In genomic region chr1:77220687-77221463, GRCh38 we compare ENCODE assay signal across 12 cellular contexts. TPM values are rescaled to one million over a fixed set of nuclear protein-coding genes. Genes with fewer than 3 reads are reported as not detected.
DNase-seq lines count a peak whose midpoint lies in the region; ATAC-seq, FAIRE-seq and TF ChIP-seq lines count a peak whose summit lies in the region.
"Had no signal": no experiment of that assay in that cellular context is flagged by ENCODE, and none has a peak within 500 bp of the region (broad histone marks: within the 10 kb centered on the region; RNA-seq: fewer than 3 reads in every experiment).

No MANE protein-coding gene starts in this region.

- no peaks in the 10 kb centered on the region for H4K20me1 ChIP-seq in Karpas-422 (ENCODE audit: insufficient read depth, low read depth, low read length)

- DNase-seq in Calu3 (no peak), Karpas-422 (no peak), bronchial epithelial cell (ENCODE audit: low read depth) (peak; percentile 82), Right ventricle myocardium superior (no peak), NCI-H1048 (lab: John Stamatoyannopoulos, UW) (no peak), vagina (ENCODE audit: extremely low spot score in 2 of 2) (no peak)
- DNase-seq in natural killer cell treated with Interleukin-12 subunit alpha and Interleukin-12 subunit beta and Interleukin-15 and Interleukin-18, amount 100 ng/mL, for 72 hours (ENCODE audit: low spot score): no peak
- DNase-seq: cortex of kidney, left cardiac atrium, NCI-H1092 treated with DMSO at 0.1 percent for 48 hours had no signal

- no peaks in the 10 kb centered on the region for H3K27me3 Mint-ChIP-seq in Calu3 (ENCODE audit: unreplicated experiment)
- H3K27me3 Mint-ChIP-seq in natural killer cell treated with Interleukin-12 subunit alpha and Interleukin-12 subunit beta and Interleukin-15 and Interleukin-18, amount 100 ng/mL, for 72 hours: no peaks in the 10 kb centered on the region

- ATAC-seq in natural killer cell treated with Interleukin-12 subunit alpha and Interleukin-12 subunit beta and Interleukin-15 and Interleukin-18, amount 100 ng/mL, for 72 hours: no peak
- ATAC-seq in Right ventricle myocardium superior (ENCODE audit: poor library complexity) (no peak), HG03280 (IDR thresholded peaks at IDR 0.05; ENCODE audit: unreplicated experiment) (no peak)

- H3K4me1 Mint-ChIP-seq in Calu3 (ENCODE audit: low read depth, unreplicated experiment): peaks cover 19% of the 10 kb centered on the region
- peaks cover 17 to 37% of the 10 kb centered on the region in 2 donors for H3K4me1 Mint-ChIP-seq in natural killer cell treated with Interleukin-12 subunit alpha and Interleukin-12 subunit beta and Interleukin-15 and Interleukin-18, amount 100 ng/mL, for 72 hours (ENCODE audit: low read depth in 2 of 2)

- TF ChIP-seq CTCF in Calu3 (IDR thresholded peaks at IDR 0.05; ENCODE audit: unreplicated experiment) (no peak), bronchial epithelial cell (IDR thresholded peaks at IDR 0.05; ENCODE audit: insufficient read depth, low read length, severe bottlenecking) (no peak), vagina (IDR thresholded peaks at IDR 0.05) (no peak)

- H3K4me3 ChIP-seq in Karpas-422 (ENCODE audit: low read length): no peak overlapping the region
- no peak overlapping the region for H3K4me3 ChIP-seq in bronchial epithelial cell (ENCODE audit: low read depth, low read length)
- no peak overlapping the region for H3K4me3 ChIP-seq in vagina

- no TSS peak for BruUV-seq in Calu3 (replicated peaks; lab: Mats Ljungman, UMichigan)

- H3K4me1 ChIP-seq in Karpas-422 (ENCODE audit: low read length) (peaks cover 26% of the 10 kb centered on the region), vagina (peaks cover 12% of the 10 kb centered on the region)

- H3K79me2 ChIP-seq in Karpas-422 (ENCODE audit: low read length): peaks cover 37% of the 10 kb centered on the region

- peak overlapping the region; percentile 11 for H3K4me3 Mint-ChIP-seq in Calu3 (ENCODE audit: low read depth, unreplicated experiment)
- H3K4me3 Mint-ChIP-seq in natural killer cell treated with Interleukin-12 subunit alpha and Interleukin-12 subunit beta and Interleukin-15 and Interleukin-18, amount 100 ng/mL, for 72 hours: peak overlapping the region; percentile 60

- no peaks in the 10 kb centered on the region for H3K9me3 Mint-ChIP-seq in Calu3 (ENCODE audit: low read depth, unreplicated experiment)
- no peaks in the 10 kb centered on the region for H3K9me3 Mint-ChIP-seq in natural killer cell treated with Interleukin-12 subunit alpha and Interleukin-12 subunit beta and Interleukin-15 and Interleukin-18, amount 100 ng/mL, for 72 hours

- FAIRE-seq in bronchial epithelial cell (lab: Jason Lieb, UNC): no peak

- TF ChIP-seq POLR2A in vagina (IDR thresholded peaks at IDR 0.05): no peak

- H3K27ac ChIP-seq in Karpas-422 (ENCODE audit: low read length): no peak overlapping the region
- H3K27ac ChIP-seq in vagina: no peak overlapping the region
- H3K27ac ChIP-seq: skin epidermis had no signal

- no peak overlapping the region for H3K9ac ChIP-seq in Karpas-422 (ENCODE audit: low read length)

- H3K4me2 ChIP-seq in Karpas-422 (ENCODE audit: low read depth, low read length, poor library complexity, severe bottlenecking): peak overlapping the region; percentile 83

- intact Hi-C loops in Calu3 (cut with micrococcal nuclease; ENCODE audit: unreplicated experiment) (loop anchor here (10.0 kb wide), 1 partner anchor 314 kb away; no protein-coding TSS in a partner anchor), Right ventricle myocardium superior (cut with DNase I) (no loop called here), vagina (cut with DNase I) (no loop called here)

- H2AFZ ChIP-seq in Karpas-422 (ENCODE audit: low read length): no peak overlapping the region

- no peaks in the 10 kb centered on the region for H3K9me2 ChIP-seq in Karpas-422 (replicated peaks; ENCODE audit: insufficient read depth, low read length)

- CTCF ChIA-PET in Calu3 (lab: Charles Lee): no interaction called here

- H3K27me3 ChIP-seq in Karpas-422 (ENCODE audit: low read length): no peaks in the 10 kb centered on the region
- H3K27me3 ChIP-seq in bronchial epithelial cell (ENCODE audit: control insufficient read depth, insufficient read depth, low read length): no peaks in the 10 kb centered on the region
- no peaks in the 10 kb centered on the region for H3K27me3 ChIP-seq in vagina

- H3K36me3 ChIP-seq in Karpas-422 (ENCODE audit: insufficient read depth, low read length) (peaks cover 3% of the 10 kb centered on the region; the same call in 1 of the 2 replicates), bronchial epithelial cell (ENCODE audit: control insufficient read depth, insufficient read depth, low read length) (peaks cover 2% of the 10 kb centered on the region), vagina (no peaks in the 10 kb centered on the region)

- no peaks in the 10 kb centered on the region for H3K9me3 ChIP-seq in Karpas-422 (ENCODE audit: low read length)
- H3K9me3 ChIP-seq in vagina: no peaks in the 10 kb centered on the region

- H3K27ac Mint-ChIP-seq in Calu3 (ENCODE audit: unreplicated experiment): no peak overlapping the region
- H3K27ac Mint-ChIP-seq in natural killer cell treated with Interleukin-12 subunit alpha and Interleukin-12 subunit beta and Interleukin-15 and Interleukin-18, amount 100 ng/mL, for 72 hours: no peak overlapping the region

- H3K36me3 Mint-ChIP-seq in Calu3 (ENCODE audit: insufficient read depth, unreplicated experiment): peaks cover 12% of the 10 kb centered on the region
- H3K36me3 Mint-ChIP-seq in natural killer cell treated with Interleukin-12 subunit alpha and Interleukin-12 subunit beta and Interleukin-15 and Interleukin-18, amount 100 ng/mL, for 72 hours: no peaks in the 10 kb centered on the region

RNA-seq across cellular contexts. Expression of gene PIGK, which starts 1.6 kb away (rescaled TPM):
- total RNA-seq in Calu3 (2022) (37.8 and 41.8 TPM in 2 replicates), bronchial epithelial cell (14.3 and 17.4 TPM in 2 replicates), Right ventricle myocardium superior (28.0 TPM), vagina (12.8 TPM)
- total RNA-seq in Karpas-422 (2014; rRNA removed; shearing (Covaris generic); ENCODE audit: low replicate concordance): 16.6 and 51.8 TPM in 2 replicates
- total RNA-seq in natural killer cell treated with Interleukin-12 subunit alpha and Interleukin-12 subunit beta and Interleukin-15 and Interleukin-18, amount 100 ng/mL, for 72 hours: 10 to 100 TPM; 14.2 to 21.9 TPM
